In genomic region chr2:71554028-71554705, GRCh38 we compare ENCODE assay signal across 24 cellular contexts.
"Had no signal": no experiment of that assay in that cellular context is flagged by ENCODE, and none has a peak within 500 bp of the region (broad histone marks: within the 10 kb centered on the region; RNA-seq: fewer than 3 reads in every experiment).

No MANE protein-coding gene starts in this region.

- H3K27me3 Mint-ChIP-seq: activated naive CD4-positive, alpha-beta T cell treated with anti-CD3 and anti-CD28 coated beads, Interleukin-2, amount 10 ng/mL, durations not matched to agents 7 days and 5 days; stimulated activated naive CD8-positive, alpha-beta T cell treated with anti-CD3 and anti-CD28 coated beads, Interleukin-15, amount 100 ng/mL, for 72 hours had no signal

- H3K27ac Mint-ChIP-seq: activated naive CD4-positive, alpha-beta T cell treated with anti-CD3 and anti-CD28 coated beads, Interleukin-2, amount 10 ng/mL, durations not matched to agents 7 days and 5 days; activated T-helper 2 cell treated with anti-CD3 and anti-CD28 coated beads, Interferon-gamma antibody, Interleukin-2, Interleukin-4, amounts not matched to agents 10 μg/mL and 5 μg/mL and 100 μg/mL, durations not matched to agents 14 hours and 24 hours and 36 hours; neural progenitor cell; stimulated activated naive CD8-positive, alpha-beta T cell treated with anti-CD3 and anti-CD28 coated beads, Interleukin-15, amount 100 ng/mL, for 72 hours; WTC11 had no signal

- DNase-seq: activated CD8-positive, alpha-beta memory T cell treated with anti-CD3 and anti-CD28 coated beads, Interleukin-2, amount 50 U/mL, for 48 hours; activated naive CD4-positive, alpha-beta T cell treated with anti-CD3 and anti-CD28 coated beads, Interleukin-2, amount 10 ng/mL, durations not matched to agents 7 days and 5 days; activated T-cell treated with anti-CD3 and anti-CD28 coated beads, Interleukin-2, amount 50 U/mL, for 4 hours; anterior cingulate cortex; brain microvascular endothelial cell; caudate nucleus; dermis blood vessel endothelial cell; effector CD8-positive, alpha-beta T cell; foreskin melanocyte; hypothalamus; naive B cell; stimulated activated CD4-positive, alpha-beta T cell treated with anti-CD3 and anti-CD28 coated beads, Interleukin-1b, Interleukin-23, amount 100 ng/mL, for 48 hours; stimulated activated naive CD8-positive, alpha-beta T cell treated with anti-CD3 and anti-CD28 coated beads, Interleukin-15, amount 100 ng/mL, for 72 hours; T-helper 1 cell; T-helper 9 cell; transverse colon; uterus had no signal

- ATAC-seq: activated T-cell treated with anti-CD3 and anti-CD28 coated beads, Interleukin-2, amount 50 U/mL, for 4 hours; esophagus mucosa; stimulated activated naive CD8-positive, alpha-beta T cell treated with anti-CD3 and anti-CD28 coated beads, Interleukin-15, amount 100 ng/mL, for 72 hours; WTC11 had no signal

- H3K9me3 ChIP-seq: prostate gland, transverse colon, uterus had no signal

- H3K4me3 ChIP-seq: lung, neural progenitor cell, prostate gland, transverse colon, uterus had no signal

- H2AFZ ChIP-seq: neural progenitor cell had no signal

- H3K4me3 Mint-ChIP-seq: activated naive CD4-positive, alpha-beta T cell treated with anti-CD3 and anti-CD28 coated beads, Interleukin-2, amount 10 ng/mL, durations not matched to agents 7 days and 5 days; activated T-cell treated with anti-CD3 and anti-CD28 coated beads, Interleukin-2, amount 50 U/mL, for 4 hours; neural progenitor cell; stimulated activated naive CD8-positive, alpha-beta T cell treated with anti-CD3 and anti-CD28 coated beads, Interleukin-15, amount 100 ng/mL, for 72 hours; WTC11 had no signal

- H3K4me1 Mint-ChIP-seq: activated naive CD4-positive, alpha-beta T cell treated with anti-CD3 and anti-CD28 coated beads, Interleukin-2, amount 10 ng/mL, durations not matched to agents 7 days and 5 days; stimulated activated naive CD8-positive, alpha-beta T cell treated with anti-CD3 and anti-CD28 coated beads, Interleukin-15, amount 100 ng/mL, for 72 hours had no signal

- H3K4me2 ChIP-seq: neural progenitor cell had no signal

- H3K36me3 Mint-ChIP-seq: activated naive CD4-positive, alpha-beta T cell treated with anti-CD3 and anti-CD28 coated beads, Interleukin-2, amount 10 ng/mL, durations not matched to agents 7 days and 5 days; naive B cell; neural progenitor cell; WTC11 had no signal

- H3K4me1 ChIP-seq: neural progenitor cell, prostate gland, transverse colon, uterus had no signal

- H3K9me3 Mint-ChIP-seq: activated naive CD4-positive, alpha-beta T cell treated with anti-CD3 and anti-CD28 coated beads, Interleukin-2, amount 10 ng/mL, durations not matched to agents 7 days and 5 days; activated T-cell treated with anti-CD3 and anti-CD28 coated beads, Interleukin-2, amount 50 U/mL, for 4 hours; activated T-helper 2 cell treated with anti-CD3 and anti-CD28 coated beads, Interferon-gamma antibody, Interleukin-2, Interleukin-4, amounts not matched to agents 10 μg/mL and 5 μg/mL and 100 μg/mL, durations not matched to agents 14 hours and 24 hours and 36 hours; naive B cell; neural progenitor cell; stimulated activated naive CD8-positive, alpha-beta T cell treated with anti-CD3 and anti-CD28 coated beads, Interleukin-15, amount 100 ng/mL, for 72 hours; WTC11 had no signal

- H3K9ac ChIP-seq: neural progenitor cell had no signal

- H3K27me3 ChIP-seq: brain microvascular endothelial cell, neural progenitor cell, transverse colon, uterus had no signal

- H3K36me3 ChIP-seq: neural progenitor cell, prostate gland, transverse colon, uterus had no signal

- FAIRE-seq: endothelial cell of umbilical vein had no signal

- H3K27ac ChIP-seq: brain microvascular endothelial cell, neural progenitor cell, prostate gland, transverse colon, uterus had no signal
